In the genomic region with DNA sequence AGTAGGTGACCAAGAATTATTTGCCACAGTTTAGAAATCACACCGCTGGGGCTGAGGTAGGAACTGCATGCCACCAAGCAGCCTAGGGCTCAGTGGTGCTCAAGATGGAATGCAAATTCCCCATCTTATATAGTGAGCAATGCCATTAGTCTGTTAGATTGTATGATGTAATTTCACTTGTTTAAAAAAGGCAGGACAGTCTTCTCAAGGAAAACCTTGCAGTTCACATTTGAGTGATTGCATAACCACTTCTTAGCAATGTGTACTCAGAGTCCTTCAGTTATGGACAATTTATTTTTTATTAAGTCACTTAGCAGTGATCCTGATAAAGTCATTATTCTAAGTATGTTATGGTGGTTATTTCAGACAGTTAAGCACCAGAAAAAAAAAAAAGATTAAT, we compare ENCODE assay signal across 14 cellular contexts.
DNase-seq lines count a peak whose midpoint lies in the region; TF ChIP-seq lines count a peak whose summit lies in the region.
"Had no signal": no experiment of that assay in that cellular context is flagged by ENCODE, and none has a peak within 500 bp of the region (broad histone marks: within the 10 kb centered on the region; RNA-seq: fewer than 3 reads in every experiment).

No MANE protein-coding gene starts in this region.

- no peak overlapping the region for H2BK120ac ChIP-seq in mesenchymal stem cell (ENCODE audit: low read depth, low read length)

- DNase-seq in AG20443 (ENCODE audit: low spot score) (peak; percentile 47), choroid plexus epithelial cell (ENCODE audit: low read depth) (peak; percentile 41), mesenchymal stem cell (peak; percentile 82), NCI-H2227 (lab: John Stamatoyannopoulos, UW; ENCODE audit: unreplicated experiment) (no peak), 8988T (no peak), esophagus squamous epithelium (lab: John Stamatoyannopoulos, UW) (no peak), spleen (no peak)
- DNase-seq: activated T-cell treated with anti-CD3 and anti-CD28 coated beads for 4 hours, MM.1S, NCI-H446, trophoblast cell had no signal

- no peak overlapping the region for H4K91ac ChIP-seq in mesenchymal stem cell (ENCODE audit: low read length)

- TF ChIP-seq EP300 in Ishikawa (IDR thresholded peaks at IDR 0.05; ENCODE audit: borderline replicate concordance): no peak

- H2BK5ac ChIP-seq in mesenchymal stem cell (ENCODE audit: low read depth, low read length, poor library complexity, severe bottlenecking): no peak overlapping the region

- no peak overlapping the region for H3K4me3 ChIP-seq in choroid plexus epithelial cell (ENCODE audit: low read depth, low read length)
- no peak overlapping the region for H3K4me3 ChIP-seq in mesenchymal stem cell (ENCODE audit: insufficient read depth in 1 of 2, low read depth in 1 of 2, low read length in 2 of 2)
- no peak overlapping the region for H3K4me3 ChIP-seq in esophagus squamous epithelium
- no peak overlapping the region for H3K4me3 ChIP-seq in spleen

- no peak overlapping the region for H3K9ac ChIP-seq in mesenchymal stem cell (ENCODE audit: low read length)

- TF ChIP-seq RAD21 in Ishikawa (IDR thresholded peaks at IDR 0.05; ENCODE audit: low read depth): no peak

- no peak overlapping the region for H2AFZ ChIP-seq in mesenchymal stem cell (ENCODE audit: low read depth, low read length)

- H3K9me3 ChIP-seq in mesenchymal stem cell (ENCODE audit: control insufficient read depth, low read length) (no peaks in the 10 kb centered on the region), esophagus squamous epithelium (no peaks in the 10 kb centered on the region), spleen (no peaks in the 10 kb centered on the region)

- no peaks in the 10 kb centered on the region for H3K79me1 ChIP-seq in mesenchymal stem cell (replicated peaks; ENCODE audit: low read length, poor library complexity, severe bottlenecking)

- H3K36me3 ChIP-seq in mesenchymal stem cell (ENCODE audit: control insufficient read depth in 1 of 2, insufficient read depth in 2 of 2, low read depth in 1 of 2, low read length in 2 of 2) (no peaks in the 10 kb centered on the region), esophagus squamous epithelium (no peaks in the 10 kb centered on the region), spleen (no peaks in the 10 kb centered on the region)

- H4K8ac ChIP-seq in mesenchymal stem cell (ENCODE audit: low read length): no peak overlapping the region

- WGBS in mesenchymal stem cell: 50% methylated on average over 1 of the region's 1 CpG
- whole genome bisulfite sequencing in esophagus squamous epithelium, 2 donors: 67 to 100% methylated on average over 1 of the region's 1 CpG
- 76 to 95% (median 79%) methylated on average over 1 of the region's 1 CpG for WGBS in spleen, 5 donors

- intact Hi-C loops in esophagus squamous epithelium (cut with DNase I): no loop called here
- intact Hi-C loops in spleen (cut with DNase I; ENCODE audit: low total_unique reads): no loop called here

- no peak for TF ChIP-seq CTCF in choroid plexus epithelial cell (conservative IDR thresholded peaks at IDR 0.05; ENCODE audit: low read depth, low read length)
- TF ChIP-seq CTCF in esophagus squamous epithelium (IDR thresholded peaks at IDR 0.05): no peak
- TF ChIP-seq CTCF in spleen (IDR thresholded peaks at IDR 0.05 in 8 of 11, conservative IDR thresholded peaks at IDR 0.05 in 3 of 11): no peak

- H3K18ac ChIP-seq in mesenchymal stem cell (ENCODE audit: low read depth in 1 of 2, low read length in 2 of 2): no peak overlapping the region

- H3K27ac ChIP-seq in mesenchymal stem cell (ENCODE audit: low read length, poor library complexity, severe bottlenecking) (no peak overlapping the region), esophagus squamous epithelium (peak overlapping the region in 1 of 4 donors; percentile 18), spleen (no peak overlapping the region)
- H3K27ac ChIP-seq: C4-2B, epithelial cell of prostate had no signal

- H2BK12ac ChIP-seq in mesenchymal stem cell (ENCODE audit: low read length in 2 of 2): no peak overlapping the region

- TF ChIP-seq POLR2A in esophagus squamous epithelium (IDR thresholded peaks at IDR 0.05): no peak
- TF ChIP-seq POLR2A in spleen (IDR thresholded peaks at IDR 0.05): no peak

- H3K27me3 ChIP-seq in mesenchymal stem cell (ENCODE audit: control insufficient read depth in 1 of 2, insufficient read depth in 1 of 2, low read length in 2 of 2) (no peaks in the 10 kb centered on the region), esophagus squamous epithelium (peaks cover 0 to 4% (median 0%) of the 10 kb centered on the region in 4 donors), spleen (replicated peaks in 1 of 7) (peaks cover 0 to 7% (median 0%) of the 10 kb centered on the region in 7 donors)

- H2AK5ac ChIP-seq in mesenchymal stem cell (ENCODE audit: low read length, severe bottlenecking): no peak overlapping the region

- H3K4me2 ChIP-seq in mesenchymal stem cell (ENCODE audit: low read length, poor library complexity, severe bottlenecking): no peak overlapping the region

- H3K23ac ChIP-seq in mesenchymal stem cell (ENCODE audit: low read length in 2 of 2): no peak overlapping the region

- H3K4ac ChIP-seq in mesenchymal stem cell (ENCODE audit: low read depth in 1 of 2, low read length in 2 of 2): no peak overlapping the region

- no peak overlapping the region for H2BK15ac ChIP-seq in mesenchymal stem cell (ENCODE audit: low read depth, poor library complexity, severe bottlenecking)

- H3K14ac ChIP-seq in mesenchymal stem cell (ENCODE audit: low read length in 2 of 2): no peak overlapping the region

- H3K4me1 ChIP-seq in mesenchymal stem cell (ENCODE audit: control insufficient read depth, insufficient read depth, low read depth, low read length) (peaks cover 4% of the 10 kb centered on the region), esophagus squamous epithelium (peaks cover 0 to 15% (median 4%) of the 10 kb centered on the region in 3 donors), spleen (peaks cover 0 to 3% (median 0%) of the 10 kb centered on the region in 6 donors)

TF ChIP-seq in Ishikawa, 13 proteins besides CTCF, POLR2A, EP300 and RAD21:
- TF ChIP-seq CEBPB (IDR thresholded peaks at IDR 0.05): peak; percentile 17; the same call in 1 of the 2 replicates
- TF ChIP-seq, protein P1, sequence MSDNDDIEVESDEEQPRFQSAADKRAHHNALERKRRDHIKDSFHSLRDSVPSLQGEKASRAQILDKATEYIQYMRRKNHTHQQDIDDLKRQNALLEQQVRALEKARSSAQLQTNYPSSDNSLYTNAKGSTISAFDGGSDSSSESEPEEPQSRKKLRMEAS (IDR thresholded peaks at IDR 0.05): no peak

Comparison
In these comparisons a context has a peak if more than half of its experiments do, and no peak if none do; other contexts are left out.
1. DNase-seq: peak in AG20443 (single experiment), choroid plexus epithelial cell (single experiment) and mesenchymal stem cell (single experiment); none in NCI-H2227 (single experiment), 8988T (single experiment), esophagus squamous epithelium (single experiment) and spleen (single experiment).